Comparison of ENCODE assay signal across 10 cellular contexts in genomic region chr5:157652377-157652692, GRCh38. TPM values are rescaled to one million over a fixed set of nuclear protein-coding genes. Genes with fewer than 3 reads are reported as not detected.
A peak's percentile ranks its signal among the peaks of the same experiment; 100 is the strongest.
DNase-seq lines count a peak whose midpoint lies in the region; ATAC-seq, FAIRE-seq and TF ChIP-seq lines count a peak whose summit lies in the region.
"Had no signal": no experiment of that assay in that cellular context is flagged by ENCODE, and none has a peak within 500 bp of the region (broad histone marks: within the 10 kb centered on the region; RNA-seq: fewer than 3 reads in every experiment).

TSS of gene SOX30 (minus strand) at chr5:157652438. CDS start at chr5:157652078, 360 bp downstream.

- no peaks in the 10 kb centered on the region for H3K79me2 ChIP-seq in PC-9 (ENCODE audit: low read depth)

- no peaks in the 10 kb centered on the region for H3K9me2 ChIP-seq in PC-9 (ENCODE audit: insufficient read depth)

- H3K27ac ChIP-seq in PC-9 (no peak within 1 kb of the TSS), esophagus (ENCODE audit: low read depth in 2 of 2, low read length in 1 of 2) (peak within 1 kb of the TSS in 1 of 2 donors; percentile 31), pancreas (no peak within 1 kb of the TSS)

- H3K9me3 Mint-ChIP-seq in CD14-positive monocyte = peaks cover 20 to 37% (median 22%) of the 10 kb centered on the region in 7 donors

- H2AFZ ChIP-seq in PC-9 = no peak within 1 kb of the TSS

- H3K9me3 ChIP-seq in PC-9 (ENCODE audit: insufficient read depth, low read depth) (peaks cover 34% of the 10 kb centered on the region), esophagus (ENCODE audit: control insufficient read depth in 2 of 2, insufficient read depth in 1 of 2, low read depth in 1 of 2, low read length in 1 of 2) (no peaks in the 10 kb centered on the region), pancreas (no peaks in the 10 kb centered on the region)

- H3K4me3 ChIP-seq in PC-9 = no peak within 1 kb of the TSS; the same call in 1 of the 2 replicates
- peak within 1 kb of the TSS; percentile 54 to 62 for H3K4me3 ChIP-seq in esophagus (ENCODE audit: low read depth in 1 of 2, low read length in 2 of 2)
- peak within 1 kb of the TSS; percentile 5 to 39 (median 18) for H3K4me3 ChIP-seq in pancreas

- TF ChIP-seq CTCF in CD14-positive monocyte (IDR thresholded peaks at IDR 0.05) (no peak), PC-9 (conservative IDR thresholded peaks at IDR 0.05) (no peak), pancreas (IDR thresholded peaks at IDR 0.05) (no peak)

- DNase-seq in CD14-positive monocyte (ENCODE audit: low spot score) (no peak), PC-9 (no peak), pancreas (no peak), NCI-H1105 treated with DMSO at 0.1 percent for 48 hours (lab: John Stamatoyannopoulos, UW) (no peak), HuH-7 (ENCODE audit: low spot score) (no peak), COLO829 (ENCODE audit: low spot score) (no peak)
- DNase-seq: GDM1 had no signal

- H3K27me3 Mint-ChIP-seq in CD14-positive monocyte (ENCODE audit: low read depth in 3 of 3) = peaks cover 0 to 12% (median 9%) of the 10 kb centered on the region in 3 donors

- H3K4me3 Mint-ChIP-seq in CD14-positive monocyte = peak within 1 kb of the TSS; percentile 75 to 84

- H4K20me1 ChIP-seq in PC-9 (ENCODE audit: insufficient read depth) = no peaks in the 10 kb centered on the region

- CTCF ChIA-PET in PC-9 (lab: Charles Lee) = no interaction called here

- H3K27me3 ChIP-seq in PC-9 (ENCODE audit: insufficient read depth, low read depth) (no peaks in the 10 kb centered on the region), esophagus (ENCODE audit: control insufficient read depth in 1 of 2, insufficient read depth in 2 of 2, low read length in 2 of 2) (no peaks in the 10 kb centered on the region), pancreas (no peaks in the 10 kb centered on the region)

- peak within 1 kb of the TSS; percentile 36; the same call in 1 of the 2 replicates for H3K4me2 ChIP-seq in PC-9

- intact Hi-C loops in CD14-positive monocyte (cut with micrococcal nuclease) = no loop called here
- intact Hi-C loops in PC-9 (cut with micrococcal nuclease; ENCODE audit: unreplicated experiment) = loop anchor here (5.0 kb wide), 1 partner anchor 65 kb away; no protein-coding TSS in a partner anchor
- intact Hi-C loops in pancreas (cut with DNase I) = no loop called here

- H3K4me1 ChIP-seq in PC-9 (replicated peaks; ENCODE audit: insufficient read depth) = no peaks in the 10 kb centered on the region
- peaks cover 3 to 8% of the 10 kb centered on the region in 2 donors for H3K4me1 ChIP-seq in esophagus (ENCODE audit: control insufficient read depth in 2 of 2, insufficient read depth in 2 of 2, low read length in 1 of 2)
- H3K4me1 ChIP-seq in pancreas = no peaks in the 10 kb centered on the region

- no peaks in the 10 kb centered on the region for H3F3A ChIP-seq in PC-9 (ENCODE audit: insufficient read depth, low read depth)

- no TSS peak for BruUV-seq in PC-9 (replicated peaks; lab: Mats Ljungman, UMichigan)

- ATAC-seq in pancreas (no peak), GM21526 (IDR thresholded peaks at IDR 0.05; ENCODE audit: low FRiP score, unreplicated experiment) (no peak)

- FAIRE-seq in pancreas (lab: Jason Lieb, UNC) = no peak

- 87 to 91% methylated on average over 15 of the region's 15 CpGs for WGBS in esophagus, 2 donors
- WGBS in pancreas, 2 donors = 87 to 91% methylated on average over 15 of the region's 15 CpGs

- H3K27ac Mint-ChIP-seq in CD14-positive monocyte = peak within 1 kb of the TSS in 6 of 7 donors; percentile 14 to 82 (median 58)

- H3K4me1 Mint-ChIP-seq in CD14-positive monocyte = peaks cover 11% of the 10 kb centered on the region

- H3K36me3 Mint-ChIP-seq in CD14-positive monocyte = peaks cover 3 to 4% of the 10 kb centered on the region in 2 donors

- H3K36me3 ChIP-seq in PC-9 (ENCODE audit: low read depth) (no peaks in the 10 kb centered on the region), esophagus (ENCODE audit: control insufficient read depth in 2 of 2, insufficient read depth in 2 of 2, low read length in 1 of 2) (no peaks in the 10 kb centered on the region), pancreas (no peaks in the 10 kb centered on the region)

- POLR2A ChIA-PET in PC-9 (lab: Charles Lee; ENCODE audit: unreplicated experiment) = no interaction called here

RNA-seq across cellular contexts. Expression of gene SOX30, which starts in this region (rescaled TPM):
- polyA plus RNA-seq in CD14-positive monocyte (under 1 TPM; 0.12 to 0.22 TPM), esophagus (under 1 TPM; 0.04 to 0.05 TPM), pancreas (under 1 TPM in 1 of 2 donors, not detected in 1; 0.05 TPM)
- total RNA-seq in PC-9 (2021) (0.11 TPM in 1 of 2 replicates, not detected in the other), pancreas (not detected)
- total RNA-seq: RPMI7951 had no signal
